ENCODE assay signal across 10 cellular contexts in the genomic region with DNA sequence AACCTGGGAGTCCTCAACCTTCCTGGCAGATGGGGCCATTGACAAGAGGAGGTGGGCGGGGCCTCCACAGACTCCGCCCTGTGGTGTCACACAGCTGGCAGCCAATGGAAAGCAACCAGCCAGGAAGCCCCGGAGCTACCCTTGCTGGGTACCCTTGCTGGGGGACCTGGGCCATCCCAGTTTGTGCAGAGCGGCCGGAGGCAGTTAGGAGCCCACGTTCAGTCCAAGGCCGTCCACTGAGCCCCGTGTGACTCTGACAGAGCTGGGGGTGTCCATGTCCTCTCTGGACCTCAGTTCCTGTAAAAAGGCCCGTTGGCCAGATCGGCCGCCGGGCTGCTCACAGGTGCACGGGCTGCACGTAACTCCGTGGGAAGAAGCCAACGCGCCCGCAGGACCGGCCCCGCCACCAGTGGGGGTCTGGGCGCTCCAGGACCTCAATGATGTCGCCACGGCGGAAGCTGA. TPM values are rescaled to one million over a fixed set of nuclear protein-coding genes. Genes with fewer than 3 reads are reported as not detected.
DNase-seq lines count a peak whose midpoint lies in the region; ATAC-seq, FAIRE-seq and TF ChIP-seq lines count a peak whose summit lies in the region.
"Had no signal": no experiment of that assay in that cellular context is flagged by ENCODE, and none has a peak within 500 bp of the region (broad histone marks: within the 10 kb centered on the region; RNA-seq: fewer than 3 reads in every experiment).

No MANE protein-coding gene starts in this region.

- ATAC-seq in activated CD8-positive, alpha-beta T cell treated with anti-CD3 and anti-CD28 coated beads for 36 hours = no peak
- ATAC-seq in activated CD8-positive, alpha-beta T cell treated with anti-CD3 and anti-CD28 coated beads, Interleukin-2, amount 10 ng/mL, durations not matched to agents 7 days and 5 days = no peak
- ATAC-seq in left colon (no peak), GM19023 (IDR thresholded peaks at IDR 0.05; ENCODE audit: unreplicated experiment) (no peak)

- peak; percentile 68 for DNase-seq in activated CD8-positive, alpha-beta T cell treated with anti-CD3 and anti-CD28 coated beads for 36 hours
- no peak for DNase-seq in activated CD8-positive, alpha-beta T cell treated with anti-CD3 and anti-CD28 coated beads, Interleukin-2, amount 10 ng/mL, durations not matched to agents 7 days and 5 days
- DNase-seq in WERI-Rb-1 = peak; percentile 34
- peak; percentile 15 to 37 for DNase-seq in erythroblast (lab: John Stamatoyannopoulos, UW)
- peak; percentile 32 for DNase-seq in stimulated activated CD8-positive, alpha-beta memory T cell treated with anti-CD3 and anti-CD28 coated beads, Interleukin-15, amount 100 ng/mL, for 24 hours (ENCODE audit: low read depth)
- no peak for DNase-seq in left colon
- no peak for DNase-seq in H54 (ENCODE audit: insufficient read length, low spot score)

- peaks cover 20% of the 10 kb centered on the region for H3K4me1 Mint-ChIP-seq in activated CD8-positive, alpha-beta T cell treated with anti-CD3 and anti-CD28 coated beads for 36 hours (ENCODE audit: low read depth)
- peaks cover 15% of the 10 kb centered on the region for H3K4me1 Mint-ChIP-seq in activated CD8-positive, alpha-beta T cell treated with anti-CD3 and anti-CD28 coated beads, Interleukin-2, amount 10 ng/mL, durations not matched to agents 7 days and 5 days (ENCODE audit: low read depth)

- no peak overlapping the region for H3K4me3 ChIP-seq in WERI-Rb-1 (ENCODE audit: low read depth, low read length)
- H3K4me3 ChIP-seq: SJSA1 had no signal

- TF ChIP-seq POLR2A in erythroblast (IDR thresholded peaks at IDR 0.05; ENCODE audit: low read length) (no peak), H54 (IDR thresholded peaks at IDR 0.05; ENCODE audit: low read depth, low read length) (no peak)

- H3K27ac ChIP-seq in WERI-Rb-1 = no peak overlapping the region
- H3K27ac ChIP-seq: SJSA1 had no signal

- H3K27me3 Mint-ChIP-seq in activated CD8-positive, alpha-beta T cell treated with anti-CD3 and anti-CD28 coated beads for 36 hours = no peaks in the 10 kb centered on the region
- H3K27me3 Mint-ChIP-seq in activated CD8-positive, alpha-beta T cell treated with anti-CD3 and anti-CD28 coated beads, Interleukin-2, amount 10 ng/mL, durations not matched to agents 7 days and 5 days (ENCODE audit: low read depth) = no peaks in the 10 kb centered on the region

- no peak overlapping the region for H3K27ac Mint-ChIP-seq in activated CD8-positive, alpha-beta T cell treated with anti-CD3 and anti-CD28 coated beads for 36 hours
- H3K27ac Mint-ChIP-seq in activated CD8-positive, alpha-beta T cell treated with anti-CD3 and anti-CD28 coated beads, Interleukin-2, amount 10 ng/mL, durations not matched to agents 7 days and 5 days = no peak overlapping the region

- no peaks in the 10 kb centered on the region for H3K27me3 ChIP-seq in WERI-Rb-1 (ENCODE audit: insufficient read depth, low read depth, severe bottlenecking)
- H3K27me3 ChIP-seq: SJSA1 had no signal

- H3K9me3 ChIP-seq in WERI-Rb-1 (ENCODE audit: severe bottlenecking) = no peaks in the 10 kb centered on the region
- H3K9me3 ChIP-seq: SJSA1 had no signal

- CTCF ChIA-PET in activated CD8-positive, alpha-beta T cell treated with anti-CD3 and anti-CD28 coated beads for 36 hours (lab: Charles Lee) = interaction anchor here (2.1 kb wide), 1 partner anchor 61 kb away, joined by 8 read pairs; no protein-coding TSS in a partner anchor
- CTCF ChIA-PET in activated CD8-positive, alpha-beta T cell treated with anti-CD3 and anti-CD28 coated beads, Interleukin-2, amount 10 ng/mL, durations not matched to agents 7 days and 5 days (lab: Charles Lee) = interaction anchor here (3.6 kb wide), 1 partner anchor 61 kb away, joined by 21 read pairs; no protein-coding TSS in a partner anchor

- no peak overlapping the region for H3K4me3 Mint-ChIP-seq in activated CD8-positive, alpha-beta T cell treated with anti-CD3 and anti-CD28 coated beads for 36 hours
- H3K4me3 Mint-ChIP-seq in activated CD8-positive, alpha-beta T cell treated with anti-CD3 and anti-CD28 coated beads, Interleukin-2, amount 10 ng/mL, durations not matched to agents 7 days and 5 days = no peak overlapping the region

- peaks cover 13% of the 10 kb centered on the region for H3K36me3 Mint-ChIP-seq in activated CD8-positive, alpha-beta T cell treated with anti-CD3 and anti-CD28 coated beads for 36 hours (ENCODE audit: low read depth)
- peaks cover 32% of the 10 kb centered on the region for H3K36me3 Mint-ChIP-seq in activated CD8-positive, alpha-beta T cell treated with anti-CD3 and anti-CD28 coated beads, Interleukin-2, amount 10 ng/mL, durations not matched to agents 7 days and 5 days (ENCODE audit: low read depth)

- H3K9me3 Mint-ChIP-seq in activated CD8-positive, alpha-beta T cell treated with anti-CD3 and anti-CD28 coated beads for 36 hours = no peaks in the 10 kb centered on the region
- H3K9me3 Mint-ChIP-seq in activated CD8-positive, alpha-beta T cell treated with anti-CD3 and anti-CD28 coated beads, Interleukin-2, amount 10 ng/mL, durations not matched to agents 7 days and 5 days (ENCODE audit: insufficient read depth) = no peaks in the 10 kb centered on the region

- FAIRE-seq in H54 (lab: Jason Lieb, UNC) = no peak

- intact Hi-C loops in activated CD8-positive, alpha-beta T cell treated with anti-CD3 and anti-CD28 coated beads for 36 hours (cut with micrococcal nuclease) = no loop called here
- intact Hi-C loops in left colon (cut with DNase I, micrococcal nuclease) = no loop called here

- no peak for TF ChIP-seq CTCF in activated CD8-positive, alpha-beta T cell treated with anti-CD3 and anti-CD28 coated beads for 36 hours (IDR thresholded peaks at IDR 0.05)
- TF ChIP-seq CTCF in WERI-Rb-1 (IDR thresholded peaks at IDR 0.05; ENCODE audit: low read depth, low read length) = no peak

- no peaks in the 10 kb centered on the region for H3K36me3 ChIP-seq in WERI-Rb-1
- H3K36me3 ChIP-seq: SJSA1 had no signal

- POLR2A ChIA-PET in activated CD8-positive, alpha-beta T cell treated with anti-CD3 and anti-CD28 coated beads for 36 hours (lab: Charles Lee) = interaction anchor here (0.6 to 1.3 kb wide), 3 partner anchors 17 to 88 kb away, joined by 3 to 6 read pairs (median 3); partner anchors contain the start of gene FAM83G
- POLR2A ChIA-PET in activated CD8-positive, alpha-beta T cell treated with anti-CD3 and anti-CD28 coated beads, Interleukin-2, amount 10 ng/mL, durations not matched to agents 7 days and 5 days (lab: Charles Lee) = interaction anchor here (1.8 kb wide), 1 partner anchor 19 kb away, joined by 5 read pairs; no protein-coding TSS in a partner anchor

RNA-seq across cellular contexts. Expression of gene FAM83G, which starts 17.1 kb away (rescaled TPM):
- 10 to 100 TPM; 11.9 to 12.1 TPM for total RNA-seq in activated CD8-positive, alpha-beta T cell treated with anti-CD3 and anti-CD28 coated beads for 36 hours
- 1 to 10 TPM; 4.0 to 4.5 TPM for total RNA-seq in activated CD8-positive, alpha-beta T cell treated with anti-CD3 and anti-CD28 coated beads, Interleukin-2, amount 10 ng/mL, durations not matched to agents 7 days and 5 days
- 10 to 100 TPM; 29.7 to 34.7 TPM for total RNA-seq in left colon

RNA-seq across cellular contexts. Expression of gene GRAP, which starts 25.1 kb away (rescaled TPM):
- total RNA-seq in activated CD8-positive, alpha-beta T cell treated with anti-CD3 and anti-CD28 coated beads for 36 hours = 10 to 100 TPM; 11.9 to 12.2 TPM
- total RNA-seq in activated CD8-positive, alpha-beta T cell treated with anti-CD3 and anti-CD28 coated beads, Interleukin-2, amount 10 ng/mL, durations not matched to agents 7 days and 5 days = 10 to 100 TPM; 25.9 to 26.3 TPM
- total RNA-seq in left colon = 1 to 10 TPM in 1 of 2 donors, under 1 TPM in 1; 0.79 to 1.5 TPM
- total RNA-seq: fibroblast of villous mesenchyme had no signal

Comparison
In these comparisons a context has a peak if more than half of its experiments do, and no peak if none do; other contexts are left out.
1. DNase-seq: peak in activated CD8-positive, alpha-beta T cell treated with anti-CD3 and anti-CD28 coated beads for 36 hours (single experiment), WERI-Rb-1 (single experiment), erythroblast (2 of 2) and stimulated activated CD8-positive, alpha-beta memory T cell treated with anti-CD3 and anti-CD28 coated beads, Interleukin-15, amount 100 ng/mL, for 24 hours (single experiment); none in activated CD8-positive, alpha-beta T cell treated with anti-CD3 and anti-CD28 coated beads, Interleukin-2, amount 10 ng/mL, durations not matched to agents 7 days and 5 days (single experiment), left colon (0 of 2) and H54 (single experiment).
2. RNA of gene GRAP, which starts 25.1 kb away (total RNA-seq): 25.9 to 26.3 TPM in activated CD8-positive, alpha-beta T cell treated with anti-CD3 and anti-CD28 coated beads, Interleukin-2, amount 10 ng/mL, durations not matched to agents 7 days and 5 days and 11.9 to 12.2 TPM in activated CD8-positive, alpha-beta T cell treated with anti-CD3 and anti-CD28 coated beads for 36 hours; 0.79 to 1.5 TPM in left colon; every median in the first group is over 4 times any median in the second.